Comparison of ENCODE assay signal across 16 cellular contexts in genomic region chr20:49951160-49951559, GRCh38. TPM values are rescaled to one million over a fixed set of nuclear protein-coding genes. Genes with fewer than 3 reads are reported as not detected.
DNase-seq lines count a peak whose midpoint lies in the region; ATAC-seq and TF ChIP-seq lines count a peak whose summit lies in the region.
"Had no signal": no experiment of that assay in that cellular context is flagged by ENCODE, and none has a peak within 500 bp of the region (broad histone marks: within the 10 kb centered on the region; RNA-seq: fewer than 3 reads in every experiment).

No MANE protein-coding gene starts in this region.

- peaks cover 15 to 59% of the 10 kb centered on the region in 2 donors for H3K36me3 Mint-ChIP-seq in activated naive CD4-positive, alpha-beta T cell treated with anti-CD3 and anti-CD28 coated beads, Interleukin-2, amount 50 U/mL, for 72 hours

- DNase-seq in activated naive CD4-positive, alpha-beta T cell treated with anti-CD3 and anti-CD28 coated beads, Interleukin-2, amount 50 U/mL, for 72 hours (ENCODE audit: low spot score in 2 of 2), result no peak
- no peak for DNase-seq in activated naive CD4-positive, alpha-beta T cell treated with Interleukin-2 at 50 U/mL for 16 hours
- DNase-seq in RWPE1 (ENCODE audit: low spot score) (no peak), NCI-H2196 treated with DMSO at 0.1 percent for 48 hours (lab: John Stamatoyannopoulos, UW; ENCODE audit: unreplicated experiment) (no peak), lower lobe of right lung (no peak)
- DNase-seq in stimulated activated naive CD8-positive, alpha-beta T cell treated with anti-CD3 and anti-CD28 coated beads, Interleukin-15, amount 100 ng/mL, for 72 hours, result no peak
- DNase-seq: activated CD8-positive, alpha-beta memory T cell treated with anti-CD3 and anti-CD28 coated beads, Interleukin-2, amount 50 U/mL, for 4 hours; mucosa of descending colon; NCI-H524 treated with DMSO at 0.1 percent for 48 hours; stimulated activated CD4-positive, alpha-beta T cell treated with anti-CD3 and anti-CD28 coated beads, Interleukin-2, amount 100 ng/mL, for 48 hours had no signal

- H3K4me1 ChIP-seq in lower lobe of right lung, result no peaks in the 10 kb centered on the region
- H3K4me1 ChIP-seq: BLaER1, HAP-1 had no signal

- no peak overlapping the region for H3K4me3 ChIP-seq in lower lobe of right lung
- H3K4me3 ChIP-seq: BLaER1, cardiac muscle cell, HAP-1, mucosa of descending colon had no signal

- H3K27me3 ChIP-seq in lower lobe of right lung (ENCODE audit: low read depth), result no peaks in the 10 kb centered on the region
- H3K27me3 ChIP-seq: BLaER1, cardiac muscle cell had no signal

- ATAC-seq in activated naive CD4-positive, alpha-beta T cell treated with anti-CD3 and anti-CD28 coated beads, Interleukin-2, amount 50 U/mL, for 72 hours, result peak; percentile 85 to 98
- peak; percentile 68 for ATAC-seq in esophagus mucosa
- peak; percentile 70 for ATAC-seq in stimulated activated naive CD8-positive, alpha-beta T cell treated with anti-CD3 and anti-CD28 coated beads, Interleukin-15, amount 100 ng/mL, for 72 hours
- ATAC-seq in lower lobe of right lung, result no peak
- ATAC-seq in GM21423 (IDR thresholded peaks at IDR 0.05; ENCODE audit: unreplicated experiment), result no peak
- ATAC-seq: mucosa of descending colon; stimulated activated memory B cell treated with anti-CD40 and anti-IgM and Interleukin-4, amounts not matched to agents 10 μg/mL and 1 μg/mL and 100 μg/mL, for 72 hours had no signal

- H3K9me3 Mint-ChIP-seq in activated naive CD4-positive, alpha-beta T cell treated with anti-CD3 and anti-CD28 coated beads, Interleukin-2, amount 50 U/mL, for 72 hours, result no peaks in the 10 kb centered on the region
- no peaks in the 10 kb centered on the region for H3K9me3 Mint-ChIP-seq in stimulated activated naive CD8-positive, alpha-beta T cell treated with anti-CD3 and anti-CD28 coated beads, Interleukin-15, amount 100 ng/mL, for 72 hours
- H3K9me3 Mint-ChIP-seq: stimulated activated memory B cell treated with anti-CD40 and anti-IgM and Interleukin-4, amounts not matched to agents 10 μg/mL and 1 μg/mL and 100 μg/mL, for 72 hours had no signal

- intact Hi-C loops in lower lobe of right lung (cut with DNase I), result no loop called here

- no peaks in the 10 kb centered on the region for H3K9me3 ChIP-seq in lower lobe of right lung
- H3K9me3 ChIP-seq: BLaER1, HAP-1, mucosa of descending colon had no signal

- CTCF ChIA-PET in RWPE1 (lab: Yijun Ruan, JAX), result interaction anchor here (0.6 to 2.6 kb wide), 4 partner anchors 16 to 607 kb away, joined by 3 to 12 read pairs (median 6); no protein-coding TSS in a partner anchor

- POLR2A ChIA-PET in RWPE1 (lab: Yijun Ruan, JAX; ENCODE audit: low non-redundant PET), result interaction anchor here (1.4 kb wide), 1 partner anchor 13 kb away, joined by 7 read pairs; no protein-coding TSS in a partner anchor

- peak overlapping the region in 1 of 2 donors; percentile 55 for H3K27ac Mint-ChIP-seq in activated naive CD4-positive, alpha-beta T cell treated with anti-CD3 and anti-CD28 coated beads, Interleukin-2, amount 50 U/mL, for 72 hours
- H3K27ac Mint-ChIP-seq in stimulated activated naive CD8-positive, alpha-beta T cell treated with anti-CD3 and anti-CD28 coated beads, Interleukin-15, amount 100 ng/mL, for 72 hours, result no peak overlapping the region
- H3K27ac Mint-ChIP-seq: stimulated activated memory B cell treated with anti-CD40 and anti-IgM and Interleukin-4, amounts not matched to agents 10 μg/mL and 1 μg/mL and 100 μg/mL, for 72 hours had no signal

- H3K27me3 Mint-ChIP-seq in stimulated activated naive CD8-positive, alpha-beta T cell treated with anti-CD3 and anti-CD28 coated beads, Interleukin-15, amount 100 ng/mL, for 72 hours, result no peaks in the 10 kb centered on the region
- H3K27me3 Mint-ChIP-seq: stimulated activated memory B cell treated with anti-CD40 and anti-IgM and Interleukin-4, amounts not matched to agents 10 μg/mL and 1 μg/mL and 100 μg/mL, for 72 hours had no signal

- peaks cover 98% of the 10 kb centered on the region for H3K36me3 ChIP-seq in lower lobe of right lung

- H3K4me1 Mint-ChIP-seq in stimulated activated naive CD8-positive, alpha-beta T cell treated with anti-CD3 and anti-CD28 coated beads, Interleukin-15, amount 100 ng/mL, for 72 hours, result peaks cover 20% of the 10 kb centered on the region

- peak overlapping the region; percentile 34 for H3K27ac ChIP-seq in RWPE1
- H3K27ac ChIP-seq in lower lobe of right lung, result no peak overlapping the region
- H3K27ac ChIP-seq: BLaER1, cardiac muscle cell had no signal

- TF ChIP-seq CTCF in RWPE1 (conservative IDR thresholded peaks at IDR 0.05; ENCODE audit: low read depth), result no peak
- no peak for TF ChIP-seq CTCF in lower lobe of right lung (IDR thresholded peaks at IDR 0.05)

- H3K4me3 Mint-ChIP-seq in stimulated activated naive CD8-positive, alpha-beta T cell treated with anti-CD3 and anti-CD28 coated beads, Interleukin-15, amount 100 ng/mL, for 72 hours, result no peak overlapping the region
- H3K4me3 Mint-ChIP-seq: stimulated activated memory B cell treated with anti-CD40 and anti-IgM and Interleukin-4, amounts not matched to agents 10 μg/mL and 1 μg/mL and 100 μg/mL, for 72 hours had no signal

RNA-seq across cellular contexts. Expression of gene RNF114, which starts 15.0 kb away (rescaled TPM):
- 10 to 100 TPM; 60.9 to 66.0 TPM for total RNA-seq in activated naive CD4-positive, alpha-beta T cell treated with anti-CD3 and anti-CD28 coated beads, Interleukin-2, amount 50 U/mL, for 72 hours
- 36.1 TPM for total RNA-seq in esophagus mucosa
- total RNA-seq in lower lobe of right lung, result 63.0 TPM

RNA-seq across cellular contexts. Expression of gene SNAI1, which starts 31.6 kb away (rescaled TPM):
- under 1 TPM; 0.33 to 0.43 TPM for total RNA-seq in activated naive CD4-positive, alpha-beta T cell treated with anti-CD3 and anti-CD28 coated beads, Interleukin-2, amount 50 U/mL, for 72 hours
- total RNA-seq in esophagus mucosa (0.36 TPM), lower lobe of right lung (1.9 TPM)

RNA-seq across cellular contexts. Expression of gene SPATA2, which starts 35.8 kb away (rescaled TPM):
- total RNA-seq in activated naive CD4-positive, alpha-beta T cell treated with anti-CD3 and anti-CD28 coated beads, Interleukin-2, amount 50 U/mL, for 72 hours, result 1 to 10 TPM; 7.2 to 7.9 TPM
- 4.1 TPM for total RNA-seq in esophagus mucosa
- total RNA-seq in lower lobe of right lung, result 7.2 TPM

Comparison
In these comparisons a context has a peak if more than half of its experiments do, and no peak if none do; other contexts are left out.
1. ATAC-seq: peak in activated naive CD4-positive, alpha-beta T cell treated with anti-CD3 and anti-CD28 coated beads, Interleukin-2, amount 50 U/mL, for 72 hours (2 of 2), esophagus mucosa (single experiment) and stimulated activated naive CD8-positive, alpha-beta T cell treated with anti-CD3 and anti-CD28 coated beads, Interleukin-15, amount 100 ng/mL, for 72 hours (single experiment); none in lower lobe of right lung (0 of 2) and GM21423 (single experiment).